In genomic region chr20:49698477-49698876, GRCh38 we compare ENCODE assay signal across 18 cellular contexts. TPM values are rescaled to one million over a fixed set of nuclear protein-coding genes. Genes with fewer than 3 reads are reported as not detected.
DNase-seq lines count a peak whose midpoint lies in the region; ATAC-seq and TF ChIP-seq lines count a peak whose summit lies in the region.
"Had no signal": no experiment of that assay in that cellular context is flagged by ENCODE, and none has a peak within 500 bp of the region (broad histone marks: within the 10 kb centered on the region; RNA-seq: fewer than 3 reads in every experiment).

No MANE protein-coding gene starts in this region.

- peak overlapping the region; percentile 57 for H3K4me2 ChIP-seq in KMS-11

- DNase-seq in T-helper 1 cell: no peak
- no peak for DNase-seq in natural killer cell treated with Interleukin-12 subunit alpha and Interleukin-12 subunit beta and Interleukin-15 and Interleukin-18, amount 100 ng/mL, for 72 hours (ENCODE audit: low spot score)
- DNase-seq in NCI-H2029 (lab: John Stamatoyannopoulos, UW): no peak
- DNase-seq: 8988T; activated naive CD4-positive, alpha-beta T cell; central memory CD4-positive, alpha-beta T cell; hypothalamus; left ventricle myocardium inferior; NCI-H1105; NCI-H2227 treated with DMSO at 0.1 percent for 48 hours; occipital lobe; substantia nigra had no signal

- no peak for ATAC-seq in natural killer cell treated with Interleukin-12 subunit alpha and Interleukin-12 subunit beta and Interleukin-15 and Interleukin-18, amount 100 ng/mL, for 72 hours
- ATAC-seq in GM21360 (IDR thresholded peaks at IDR 0.05; ENCODE audit: unreplicated experiment): no peak
- no peak for ATAC-seq in HG03354 (IDR thresholded peaks at IDR 0.05; ENCODE audit: poor library complexity, severe bottlenecking, unreplicated experiment)
- ATAC-seq: esophagus mucosa had no signal

- H3K4me1 Mint-ChIP-seq in T-helper 1 cell treated with Interleukin-12 subunit alpha and Interleukin-12 subunit beta and Interleukin-4 antibody, amounts not matched to agents 30 μg/mL and 1 μg/mL, for 36 hours (ENCODE audit: low read depth): peaks cover 36% of the 10 kb centered on the region
- H3K4me1 Mint-ChIP-seq in brain: peaks cover 90% of the 10 kb centered on the region
- H3K4me1 Mint-ChIP-seq in natural killer cell treated with Interleukin-12 subunit alpha and Interleukin-12 subunit beta and Interleukin-15 and Interleukin-18, amount 100 ng/mL, for 72 hours (ENCODE audit: low read depth in 2 of 2): peaks cover 68 to 76% of the 10 kb centered on the region in 2 donors

- TF ChIP-seq CTCF in KMS-11 (conservative IDR thresholded peaks at IDR 0.05; ENCODE audit: low read depth, low read length) (no peak), brain (conservative IDR thresholded peaks at IDR 0.05) (no peak)

- H4K20me1 ChIP-seq in KMS-11 (ENCODE audit: insufficient read depth): peaks cover 41% of the 10 kb centered on the region

- H3K79me2 ChIP-seq in KMS-11 (ENCODE audit: insufficient read depth, low read depth): peaks cover 83% of the 10 kb centered on the region

- H3K27ac Mint-ChIP-seq in T-helper 1 cell treated with Interleukin-12 subunit alpha and Interleukin-12 subunit beta and Interleukin-4 antibody, amounts not matched to agents 30 μg/mL and 1 μg/mL, for 36 hours: peak overlapping the region; percentile 68
- H3K27ac Mint-ChIP-seq in brain: peak overlapping the region in 3 of 5 experiments; percentile 17 to 82 (median 56)
- H3K27ac Mint-ChIP-seq in natural killer cell treated with Interleukin-12 subunit alpha and Interleukin-12 subunit beta and Interleukin-15 and Interleukin-18, amount 100 ng/mL, for 72 hours: peak overlapping the region; percentile 85 to 97

- H3K36me3 Mint-ChIP-seq in T-helper 1 cell treated with Interleukin-12 subunit alpha and Interleukin-12 subunit beta and Interleukin-4 antibody, amounts not matched to agents 30 μg/mL and 1 μg/mL, for 36 hours (ENCODE audit: low read depth): peaks cover 2% of the 10 kb centered on the region
- peaks cover 4% of the 10 kb centered on the region for H3K36me3 Mint-ChIP-seq in brain
- H3K36me3 Mint-ChIP-seq in natural killer cell treated with Interleukin-12 subunit alpha and Interleukin-12 subunit beta and Interleukin-15 and Interleukin-18, amount 100 ng/mL, for 72 hours: no peaks in the 10 kb centered on the region

- peaks cover 94% of the 10 kb centered on the region for H3K4me1 ChIP-seq in KMS-11 (ENCODE audit: low read depth, poor library complexity, severe bottlenecking)

- no peaks in the 10 kb centered on the region for H3K27me3 Mint-ChIP-seq in T-helper 1 cell treated with Interleukin-12 subunit alpha and Interleukin-12 subunit beta and Interleukin-4 antibody, amounts not matched to agents 30 μg/mL and 1 μg/mL, for 36 hours (ENCODE audit: low read depth)
- H3K27me3 Mint-ChIP-seq in brain: no peaks in the 10 kb centered on the region
- H3K27me3 Mint-ChIP-seq in natural killer cell treated with Interleukin-12 subunit alpha and Interleukin-12 subunit beta and Interleukin-15 and Interleukin-18, amount 100 ng/mL, for 72 hours: no peaks in the 10 kb centered on the region

- H2AFZ ChIP-seq in KMS-11 (ENCODE audit: low read depth): no peak overlapping the region

- no peak overlapping the region for H3K4me3 Mint-ChIP-seq in T-helper 1 cell treated with Interleukin-12 subunit alpha and Interleukin-12 subunit beta and Interleukin-4 antibody, amounts not matched to agents 30 μg/mL and 1 μg/mL, for 36 hours
- peak overlapping the region in 3 of 5 experiments; percentile 20 to 41 (median 30) for H3K4me3 Mint-ChIP-seq in brain
- peak overlapping the region; percentile 76 for H3K4me3 Mint-ChIP-seq in natural killer cell treated with Interleukin-12 subunit alpha and Interleukin-12 subunit beta and Interleukin-15 and Interleukin-18, amount 100 ng/mL, for 72 hours

- no peak overlapping the region for H3K9ac ChIP-seq in KMS-11

- no peaks in the 10 kb centered on the region for H3K36me3 ChIP-seq in KMS-11 (ENCODE audit: insufficient read depth)
- H3K36me3 ChIP-seq: left ventricle myocardium inferior had no signal

- no peak overlapping the region for H3K27ac ChIP-seq in KMS-11
- H3K27ac ChIP-seq: left ventricle myocardium inferior had no signal

- no peaks in the 10 kb centered on the region for H3K9me3 Mint-ChIP-seq in T-helper 1 cell treated with Interleukin-12 subunit alpha and Interleukin-12 subunit beta and Interleukin-4 antibody, amounts not matched to agents 30 μg/mL and 1 μg/mL, for 36 hours
- peaks cover 0 to 3% (median 0%) of the 10 kb centered on the region in 5 experiments for H3K9me3 Mint-ChIP-seq in brain
- no peaks in the 10 kb centered on the region for H3K9me3 Mint-ChIP-seq in natural killer cell treated with Interleukin-12 subunit alpha and Interleukin-12 subunit beta and Interleukin-15 and Interleukin-18, amount 100 ng/mL, for 72 hours

- H3K27me3 ChIP-seq in KMS-11 (ENCODE audit: insufficient read depth, low read depth): no peaks in the 10 kb centered on the region

- H3K4me3 ChIP-seq in KMS-11 (IDR thresholded peaks at IDR 0.05; ENCODE audit: insufficient read depth, low read depth, low read length): no peak overlapping the region
- H3K4me3 ChIP-seq: left ventricle myocardium inferior had no signal

RNA-seq across cellular contexts. Expression of gene B4GALT5, which starts 15.2 kb away (rescaled TPM):
- polyA plus RNA-seq in brain (ENCODE audit: insufficient read depth, low read depth, low replicate concordance): 79.2 TPM
- 10 to 100 TPM; 62.1 to 74.9 TPM for total RNA-seq in natural killer cell treated with Interleukin-12 subunit alpha and Interleukin-12 subunit beta and Interleukin-15 and Interleukin-18, amount 100 ng/mL, for 72 hours
